Comparison of ENCODE assay signal across 11 cellular contexts in the genomic region with DNA sequence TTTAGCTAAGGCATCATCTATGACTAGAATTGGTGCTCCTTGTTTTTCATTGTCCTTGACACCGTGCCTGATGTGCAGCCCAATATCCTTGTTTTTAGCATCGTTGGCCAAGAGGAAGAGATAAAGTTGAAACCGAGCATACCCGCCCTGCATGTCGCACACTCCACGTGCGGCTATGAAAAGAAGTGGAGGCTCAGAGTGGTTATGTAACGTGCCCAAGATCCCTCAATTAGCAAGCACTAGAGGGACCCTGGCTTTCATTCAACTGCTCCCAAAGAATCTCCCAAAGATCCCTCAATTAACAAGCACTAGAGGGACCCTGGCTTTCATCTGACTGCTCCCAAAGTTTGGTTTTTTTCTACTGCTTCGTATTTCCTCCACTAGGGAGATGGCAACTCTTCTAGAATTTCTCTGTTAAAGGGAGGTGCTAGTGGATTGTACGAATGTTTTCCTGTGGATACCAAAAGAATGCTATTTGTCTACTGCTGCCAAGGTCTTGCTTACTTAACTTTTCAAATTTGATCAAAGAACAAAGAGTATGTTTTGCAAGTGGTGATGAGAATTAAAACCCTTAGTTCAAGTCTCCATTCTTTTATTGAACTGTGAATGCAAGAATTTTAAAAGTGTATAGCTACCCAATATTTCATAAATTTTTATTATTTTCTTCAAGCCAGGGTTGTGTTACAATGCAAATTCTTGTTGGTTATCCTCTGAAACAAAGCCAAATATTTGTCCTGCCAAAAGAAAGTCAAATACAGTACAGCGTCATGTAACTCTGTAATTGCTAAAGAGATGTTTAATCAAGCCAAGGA.
DNase-seq lines count a peak whose midpoint lies in the region; ATAC-seq and TF ChIP-seq lines count a peak whose summit lies in the region.
"Had no signal": no experiment of that assay in that cellular context is flagged by ENCODE, and none has a peak within 500 bp of the region (broad histone marks: within the 10 kb centered on the region; RNA-seq: fewer than 3 reads in every experiment).

No MANE protein-coding gene starts in this region.

- no peaks in the 10 kb centered on the region for H3K9me3 ChIP-seq in BE2C
- H3K9me3 ChIP-seq: tibial nerve had no signal

- H3K36me3 ChIP-seq in H7 (replicated peaks; ENCODE audit: control insufficient read depth, insufficient read depth, low read length): no peaks in the 10 kb centered on the region
- H3K36me3 ChIP-seq in BE2C: no peaks in the 10 kb centered on the region
- H3K36me3 ChIP-seq: tibial nerve had no signal

- no peak for ATAC-seq in HG03139 (IDR thresholded peaks at IDR 0.05; ENCODE audit: unreplicated experiment)

- TF ChIP-seq CTCF in cardiac fibroblast (IDR thresholded peaks at IDR 0.05; ENCODE audit: low read depth, low read length): no peak
- TF ChIP-seq CTCF in BE2C (IDR thresholded peaks at IDR 0.05; ENCODE audit: low read depth, low read length): no peak

- no peak overlapping the region for H3K4me3 ChIP-seq in H7 (ENCODE audit: insufficient read depth, low read depth, low read length)
- H3K4me3 ChIP-seq in cardiac fibroblast (replicated peaks in 1 of 2; ENCODE audit: low read depth in 2 of 2, low read length in 2 of 2): no peak overlapping the region
- no peak overlapping the region for H3K4me3 ChIP-seq in BE2C (ENCODE audit: low read depth, low read length)
- H3K4me3 ChIP-seq: tibial nerve had no signal

- peak; percentile 47 for DNase-seq in H7
- DNase-seq in cardiac fibroblast (ENCODE audit: low read depth in 2 of 2): peak; percentile 88 to 90
- DNase-seq in islet precursor cell: peak; percentile 14
- peak; percentile 65 for DNase-seq in stromal cell of bone marrow (ENCODE audit: low read depth)
- no peak for DNase-seq in NCI-H187 (lab: John Stamatoyannopoulos, UW)
- DNase-seq in SIG-M5 (lab: John Stamatoyannopoulos, UW): no peak
- no peak for DNase-seq in BE2C
- DNase-seq: activated CD4-positive, alpha-beta memory T cell treated with anti-CD3 and anti-CD28 coated beads, Interleukin-2, amount 10 ng/mL, durations not matched to agents 7 days and 5 days; immature natural killer cell had no signal

- H3K4me1 ChIP-seq in BE2C: no peaks in the 10 kb centered on the region

- H3K27me3 ChIP-seq in H7 (ENCODE audit: control insufficient read depth, insufficient read depth, low read length): no peaks in the 10 kb centered on the region
- H3K27me3 ChIP-seq in BE2C: no peaks in the 10 kb centered on the region
- H3K27me3 ChIP-seq: tibial nerve had no signal

Comparison
In these comparisons a context has a peak if more than half of its experiments do, and no peak if none do; other contexts are left out.
1. DNase-seq: peak in H7 (single experiment), cardiac fibroblast (2 of 2), islet precursor cell (single experiment) and stromal cell of bone marrow (single experiment); none in NCI-H187 (0 of 2), SIG-M5 (single experiment) and BE2C (single experiment).